ENCODE assay signal across 12 cellular contexts in genomic region chr10:44908071-44908709, GRCh38. TPM values are rescaled to one million over a fixed set of nuclear protein-coding genes. Genes with fewer than 3 reads are reported as not detected.
DNase-seq lines count a peak whose midpoint lies in the region; TF ChIP-seq lines count a peak whose summit lies in the region.
"Had no signal": no experiment of that assay in that cellular context is flagged by ENCODE, and none has a peak within 500 bp of the region (broad histone marks: within the 10 kb centered on the region; RNA-seq: fewer than 3 reads in every experiment).

No MANE protein-coding gene starts in this region.

- H3K27me3 ChIP-seq in endodermal cell (ENCODE audit: control insufficient read depth, insufficient read depth, low read length, poor library complexity, severe bottlenecking) (no peaks in the 10 kb centered on the region), neural progenitor cell (no peaks in the 10 kb centered on the region), osteoblast (ENCODE audit: insufficient read depth, low read length) (peaks cover 21% of the 10 kb centered on the region)

- no peak for TF ChIP-seq CTCF in endodermal cell (conservative IDR thresholded peaks at IDR 0.05)
- no peak for TF ChIP-seq CTCF in neural progenitor cell (IDR thresholded peaks at IDR 0.05)
- no peak for TF ChIP-seq CTCF in osteoblast (IDR thresholded peaks at IDR 0.05; ENCODE audit: extremely low read depth, low read depth, low read length)

- H3K4me3 ChIP-seq in endodermal cell (ENCODE audit: low read length) (no peak overlapping the region), neural progenitor cell (no peak overlapping the region), osteoblast (ENCODE audit: insufficient read depth, low read length) (no peak overlapping the region)
- H3K4me3 ChIP-seq: SK-N-MC had no signal

- H3K9me3 ChIP-seq in endodermal cell (ENCODE audit: control insufficient read depth, low read length) (no peaks in the 10 kb centered on the region), neural progenitor cell (ENCODE audit: low read depth) (no peaks in the 10 kb centered on the region), osteoblast (ENCODE audit: low read depth, low read length) (no peaks in the 10 kb centered on the region)

- H3K4me1 ChIP-seq in endodermal cell (ENCODE audit: control insufficient read depth, insufficient read depth, low read length) (peaks cover 2% of the 10 kb centered on the region), neural progenitor cell (peaks cover 29% of the 10 kb centered on the region), osteoblast (ENCODE audit: insufficient read depth, low read length) (no peaks in the 10 kb centered on the region)

- peaks cover 17% of the 10 kb centered on the region for H3K4me1 Mint-ChIP-seq in endodermal cell
- peaks cover 40% of the 10 kb centered on the region for H3K4me1 Mint-ChIP-seq in neural progenitor cell

- H3K79me2 ChIP-seq in neural progenitor cell (ENCODE audit: low read depth) (no peaks in the 10 kb centered on the region), osteoblast (ENCODE audit: insufficient read depth, low read length) (no peaks in the 10 kb centered on the region)

- in situ Hi-C loops in KBM-7 (cut with MboI; ENCODE audit: low pct_unique_long_range_greater_than_20kb, low sequenced_read_pairs), result no loop called here

- H3K27ac Mint-ChIP-seq in endodermal cell (no peak overlapping the region), neural progenitor cell (peak overlapping the region; percentile 80)

- H3K27ac ChIP-seq in endodermal cell (ENCODE audit: low read depth, low read length) (no peak overlapping the region), neural progenitor cell (no peak overlapping the region), osteoblast (ENCODE audit: low read depth, low read length) (no peak overlapping the region)
- H3K27ac ChIP-seq: SK-N-MC had no signal

- H3K9me3 Mint-ChIP-seq in endodermal cell (no peaks in the 10 kb centered on the region), neural progenitor cell (no peaks in the 10 kb centered on the region)

- H3K36me3 Mint-ChIP-seq in endodermal cell (ENCODE audit: low read depth), result no peaks in the 10 kb centered on the region
- no peaks in the 10 kb centered on the region for H3K36me3 Mint-ChIP-seq in neural progenitor cell

- H3K9ac ChIP-seq in endodermal cell (ENCODE audit: extremely low read depth, low read length, poor library complexity, severe bottlenecking) (no peak overlapping the region), neural progenitor cell (no peak overlapping the region)

- H3K36me3 ChIP-seq in endodermal cell (ENCODE audit: control insufficient read depth, insufficient read depth, low read length) (no peaks in the 10 kb centered on the region), neural progenitor cell (no peaks in the 10 kb centered on the region), osteoblast (ENCODE audit: insufficient read depth, low read length) (no peaks in the 10 kb centered on the region)

- peak overlapping the region; percentile 61 for H3K4me2 ChIP-seq in neural progenitor cell
- no peak overlapping the region for H3K4me2 ChIP-seq in osteoblast (ENCODE audit: insufficient read depth, low read length)

- DNase-seq in ELF-1 (ENCODE audit: low read depth, low spot score) (peak; percentile 84), NCI-H2107 treated with DMSO at 0.1 percent for 48 hours (lab: John Stamatoyannopoulos, UW; ENCODE audit: unreplicated experiment) (peak; percentile 77), endodermal cell (peak; percentile 55), neural progenitor cell (ENCODE audit: low spot score) (peak; percentile 52), NCI-H1694 (lab: John Stamatoyannopoulos, UW) (no peak), KBM-7 (no peak), osteoblast (ENCODE audit: insufficient read length, low spot score, missing footprints) (no peak), NCI-H2171 (lab: John Stamatoyannopoulos, UW) (no peak)
- DNase-seq: NCI-H2171 treated with DMSO at 0.1 percent for 48 hours; stimulated activated CD4-positive, alpha-beta T cell treated with anti-CD3 and anti-CD28 coated beads, Interleukin-4, amount 100 ng/mL, for 1 hour had no signal

- peaks cover 5% of the 10 kb centered on the region for H3K27me3 Mint-ChIP-seq in endodermal cell (ENCODE audit: insufficient read depth)
- H3K27me3 Mint-ChIP-seq in neural progenitor cell (ENCODE audit: insufficient read depth, low read depth), result peaks cover 7% of the 10 kb centered on the region

- WGBS in endodermal cell (ENCODE audit: insufficient coverage in 1 of 2, insufficient read length in 1 of 2), 2 experiments, result 75 to 76% methylated on average over 4 to 10 of the region's 10 CpGs

- H4K20me1 ChIP-seq in neural progenitor cell (ENCODE audit: low read depth) (no peaks in the 10 kb centered on the region), osteoblast (ENCODE audit: insufficient read depth, low read length) (no peaks in the 10 kb centered on the region)

- H3F3A ChIP-seq in neural progenitor cell (ENCODE audit: low read depth), result no peaks in the 10 kb centered on the region

- H3K4me3 Mint-ChIP-seq in endodermal cell (no peak overlapping the region), neural progenitor cell (peak overlapping the region; percentile 9)

- H2AFZ ChIP-seq in neural progenitor cell (replicated peaks) (peak overlapping the region; percentile 67), osteoblast (ENCODE audit: low read length) (no peak overlapping the region)

RNA-seq across cellular contexts. Expression of gene TMEM72, which starts 2.9 kb away (rescaled TPM):
- total RNA-seq in endodermal cell, result not detected
- 0.21 TPM for polyA plus RNA-seq in endodermal cell (2013, experiment 1 of 2)
- 0.12 TPM for polyA plus RNA-seq in endodermal cell (2013, experiment 2 of 2)
- total RNA-seq in neural progenitor cell (ENCODE audit: low replicate concordance), result not detected in 2 replicates
- total RNA-seq in osteoblast, result not detected in 2 replicates
- total RNA-seq: activated CD8-positive, alpha-beta memory T cell treated with anti-CD3 and anti-CD28 coated beads for 36 hours had no signal

RNA-seq across cellular contexts. Expression of gene RASSF4, which starts 51.4 kb away (rescaled TPM):
- total RNA-seq in endodermal cell (10 to 100 TPM in 1 of 2 donors, 1 to 10 TPM in 1; 5.2 to 14.1 TPM), neural progenitor cell (ENCODE audit: low replicate concordance) (3.1 and 9.7 TPM in 2 replicates), osteoblast (2.9 and 4.0 TPM in 2 replicates)
- polyA plus RNA-seq in endodermal cell (2013, experiment 1 of 2), result 17.2 TPM
- polyA plus RNA-seq in endodermal cell (2013, experiment 2 of 2), result 20.0 TPM

Comparison
In these comparisons a context has a peak if more than half of its experiments do, and no peak if none do; other contexts are left out.
1. DNase-seq: peak in ELF-1 (single experiment), NCI-H2107 treated with DMSO at 0.1 percent for 48 hours (single experiment), endodermal cell (single experiment) and neural progenitor cell (single experiment); none in NCI-H1694 (single experiment), KBM-7 (single experiment), osteoblast (single experiment) and NCI-H2171 (single experiment).